In the genomic region with DNA sequence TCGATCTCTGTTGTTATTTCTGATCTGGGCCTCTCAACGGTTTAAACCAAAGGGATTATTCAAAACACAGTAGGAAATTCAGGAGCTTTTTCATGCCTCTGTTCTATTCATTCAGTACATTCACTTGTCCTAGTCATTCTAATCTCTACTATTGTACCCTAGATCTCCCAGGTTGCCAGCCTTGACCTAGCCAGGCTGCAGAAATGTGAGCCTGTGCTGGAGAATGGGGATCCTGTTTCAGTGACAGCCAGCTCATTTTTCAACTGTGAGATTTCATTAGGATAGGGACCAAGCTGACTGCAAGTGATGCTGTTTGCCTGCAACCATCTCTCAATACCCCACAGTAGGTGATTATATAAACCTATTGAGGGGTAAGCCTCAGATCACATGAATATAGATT, we compare ENCODE assay signal across 32 cellular contexts.
"Had no signal": no experiment of that assay in that cellular context is flagged by ENCODE, and none has a peak within 500 bp of the region (broad histone marks: within the 10 kb centered on the region; RNA-seq: fewer than 3 reads in every experiment).

No MANE protein-coding gene starts in this region.

- H3K27me3 ChIP-seq: adrenal gland, body of pancreas, cardiac muscle cell, colonic mucosa, neutrophil, right lobe of liver, vagina had no signal

- H3K9me3 Mint-ChIP-seq: natural killer cell; stimulated activated effector memory CD8-positive, alpha-beta T cell treated with anti-CD3 and anti-CD28 coated beads, Interleukin-12 subunit alpha, Interleukin-12 subunit beta, amount 100 ng/mL, for 72 hours; stimulated activated naive CD8-positive, alpha-beta T cell treated with anti-CD3 and anti-CD28 coated beads, Interleukin-15, amount 100 ng/mL, for 72 hours; type B pancreatic cell had no signal

- H3K27me3 Mint-ChIP-seq: progenitor cell of endocrine pancreas had no signal

- H3K9me3 ChIP-seq: adrenal gland, body of pancreas, colonic mucosa, neutrophil, right lobe of liver, vagina had no signal

- H3K36me3 ChIP-seq: adrenal gland, cardiac muscle cell, colonic mucosa, left ventricle myocardium inferior, neutrophil, right lobe of liver, vagina had no signal

- H3K4me1 ChIP-seq: adrenal gland, body of pancreas, colonic mucosa, left ventricle myocardium inferior, right lobe of liver, vagina had no signal

- H3K4me1 Mint-ChIP-seq: natural killer cell; stimulated activated effector memory CD8-positive, alpha-beta T cell treated with anti-CD3 and anti-CD28 coated beads, Interleukin-12 subunit alpha, Interleukin-12 subunit beta, amount 100 ng/mL, for 72 hours; stimulated activated naive CD8-positive, alpha-beta T cell treated with anti-CD3 and anti-CD28 coated beads, Interleukin-15, amount 100 ng/mL, for 72 hours had no signal

- H3K4me3 Mint-ChIP-seq: activated naive CD8-positive, alpha-beta T cell; natural killer cell; stimulated activated effector memory CD8-positive, alpha-beta T cell treated with anti-CD3 and anti-CD28 coated beads, Interleukin-12 subunit alpha, Interleukin-12 subunit beta, amount 100 ng/mL, for 72 hours; stimulated activated naive CD8-positive, alpha-beta T cell treated with anti-CD3 and anti-CD28 coated beads, Interleukin-15, amount 100 ng/mL, for 72 hours; type B pancreatic cell had no signal

- H3K4me3 ChIP-seq: adrenal gland, body of pancreas, cardiac muscle cell, colonic mucosa, left ventricle myocardium inferior, lung, right lobe of liver, skin epidermis, vagina had no signal

- DNase-seq: activated CD4-positive, alpha-beta T cell treated with anti-CD3 and anti-CD28 coated beads for 4 hours; activated CD4-positive, alpha-beta T cell treated with anti-CD3 and anti-CD28 coated beads, Interleukin-2, amount 50 U/mL, for 4 hours; activated CD4-positive, CD25-positive, alpha-beta regulatory T cell; activated effector memory CD4-positive, alpha-beta T cell treated with Interleukin-2 at 50 U/mL for 16 hours; activated naive CD4-positive, alpha-beta T cell treated with Interleukin-2 at 50 U/mL for 16 hours; adrenal gland; aorta; body of pancreas; cerebellar nuclear complex; colonic mucosa; effector memory CD4-positive, alpha-beta T cell; erythroblast; head of caudate nucleus; hippocampal formation; left ventricle myocardium inferior; mesendoderm; natural killer cell; right lobe of liver; stimulated activated CD4-positive, alpha-beta T cell treated with anti-CD3 and anti-CD28 coated beads, Interleukin-12 subunit alpha, Interleukin-12 subunit beta, amount 100 ng/mL, for 4 hours; stimulated activated CD4-positive, alpha-beta T cell treated with anti-CD3 and anti-CD28 coated beads, Interleukin-4, amount 100 ng/mL, for 1 hour; stimulated activated naive CD8-positive, alpha-beta T cell treated with anti-CD3 and anti-CD28 coated beads, Interleukin-15, amount 100 ng/mL, for 72 hours; substantia nigra; T-helper 1 cell had no signal

- H3K27ac ChIP-seq: adrenal gland, body of pancreas, cardiac muscle cell, colonic mucosa, left ventricle myocardium inferior, neutrophil, right lobe of liver, skin epidermis, vagina had no signal

- H3K36me3 Mint-ChIP-seq: activated naive CD8-positive, alpha-beta T cell; natural killer cell; stimulated activated effector memory CD8-positive, alpha-beta T cell treated with anti-CD3 and anti-CD28 coated beads, Interleukin-12 subunit alpha, Interleukin-12 subunit beta, amount 100 ng/mL, for 72 hours had no signal

- ATAC-seq: body of pancreas; natural killer cell; right lobe of liver; stimulated activated effector memory CD8-positive, alpha-beta T cell treated with anti-CD3 and anti-CD28 coated beads, Interleukin-12 subunit alpha, Interleukin-12 subunit beta, amount 100 ng/mL, for 72 hours; stimulated activated naive CD8-positive, alpha-beta T cell treated with anti-CD3 and anti-CD28 coated beads, Interleukin-15, amount 100 ng/mL, for 72 hours had no signal

- H3K27ac Mint-ChIP-seq: activated naive CD8-positive, alpha-beta T cell; natural killer cell; progenitor cell of endocrine pancreas; stimulated activated effector memory CD8-positive, alpha-beta T cell treated with anti-CD3 and anti-CD28 coated beads, Interleukin-12 subunit alpha, Interleukin-12 subunit beta, amount 100 ng/mL, for 72 hours; stimulated activated naive CD8-positive, alpha-beta T cell treated with anti-CD3 and anti-CD28 coated beads, Interleukin-15, amount 100 ng/mL, for 72 hours; type B pancreatic cell had no signal
